18 cellular contexts compared by ENCODE assay signal in the genomic region with DNA sequence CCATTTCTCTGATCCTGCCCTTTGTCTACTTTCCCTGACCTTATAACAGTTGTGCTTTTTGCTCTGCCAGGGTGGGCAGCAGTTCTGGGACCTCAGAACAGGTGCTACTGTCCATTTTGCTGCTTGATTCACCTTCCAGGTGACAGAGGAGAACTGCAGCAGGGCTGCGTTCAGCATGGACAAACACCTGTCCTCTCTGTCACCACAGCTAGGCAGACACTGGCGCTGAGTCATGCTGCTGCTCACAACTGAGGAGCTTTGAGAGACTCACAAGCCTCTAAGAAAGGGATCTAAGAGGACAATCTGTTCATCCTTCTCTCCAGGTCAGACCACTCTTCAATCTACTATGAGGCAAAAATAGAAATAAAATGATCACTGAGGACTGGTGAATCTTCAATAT.
DNase-seq lines count a peak whose midpoint lies in the region; ATAC-seq and TF ChIP-seq lines count a peak whose summit lies in the region.
"Had no signal": no experiment of that assay in that cellular context is flagged by ENCODE, and none has a peak within 500 bp of the region (broad histone marks: within the 10 kb centered on the region; RNA-seq: fewer than 3 reads in every experiment).

No MANE protein-coding gene starts in this region.

- peaks cover 0 to 27% (median 7%) of the 10 kb centered on the region in 9 donors for H3K9me3 Mint-ChIP-seq in naive thymus-derived CD8-positive, alpha-beta T cell
- H3K9me3 Mint-ChIP-seq: stimulated activated memory B cell treated with anti-CD40 and anti-IgM and Interleukin-4, amounts not matched to agents 10 μg/mL and 1 μg/mL and 100 μg/mL, for 72 hours had no signal

- no peak overlapping the region for H3K27ac Mint-ChIP-seq in naive thymus-derived CD8-positive, alpha-beta T cell
- H3K27ac Mint-ChIP-seq: activated naive CD4-positive, alpha-beta T cell treated with anti-CD3 and anti-CD28 coated beads, Interleukin-2, amount 50 U/mL, for 24 hours; stimulated activated memory B cell treated with anti-CD40 and anti-IgM and Interleukin-4, amounts not matched to agents 10 μg/mL and 1 μg/mL and 100 μg/mL, for 72 hours had no signal

- POLR2A ChIA-PET in naive thymus-derived CD8-positive, alpha-beta T cell (lab: Charles Lee) = no interaction called here

- H3K27me3 Mint-ChIP-seq in naive thymus-derived CD8-positive, alpha-beta T cell = peaks cover 0 to 3% (median 0%) of the 10 kb centered on the region in 5 donors
- H3K27me3 Mint-ChIP-seq: activated naive CD4-positive, alpha-beta T cell treated with anti-CD3 and anti-CD28 coated beads, Interleukin-2, amount 50 U/mL, for 24 hours; stimulated activated memory B cell treated with anti-CD40 and anti-IgM and Interleukin-4, amounts not matched to agents 10 μg/mL and 1 μg/mL and 100 μg/mL, for 72 hours had no signal

- H3K4me1 Mint-ChIP-seq in naive thymus-derived CD8-positive, alpha-beta T cell = no peaks in the 10 kb centered on the region
- H3K4me1 Mint-ChIP-seq: activated naive CD4-positive, alpha-beta T cell treated with anti-CD3 and anti-CD28 coated beads, Interleukin-2, amount 50 U/mL, for 24 hours; stimulated activated memory B cell treated with anti-CD40 and anti-IgM and Interleukin-4, amounts not matched to agents 10 μg/mL and 1 μg/mL and 100 μg/mL, for 72 hours had no signal

- in situ Hi-C loops in Caki2 (cut with HindIII; ENCODE audit: low pct_unique_long_range_greater_than_20kb, low sequenced_read_pairs) = no loop called here

- no peak for TF ChIP-seq CTCF in omental fat pad (IDR thresholded peaks at IDR 0.05)

- H3K36me3 Mint-ChIP-seq in naive thymus-derived CD8-positive, alpha-beta T cell = no peaks in the 10 kb centered on the region
- H3K36me3 Mint-ChIP-seq: activated naive CD4-positive, alpha-beta T cell treated with anti-CD3 and anti-CD28 coated beads, Interleukin-2, amount 50 U/mL, for 24 hours; stimulated activated memory B cell treated with anti-CD40 and anti-IgM and Interleukin-4, amounts not matched to agents 10 μg/mL and 1 μg/mL and 100 μg/mL, for 72 hours had no signal

- ATAC-seq in omental fat pad (ENCODE audit: low FRiP score) (no peak), GM18909 (IDR thresholded peaks at IDR 0.05; ENCODE audit: poor library complexity, unreplicated experiment) (no peak)
- ATAC-seq in naive thymus-derived CD8-positive, alpha-beta T cell = no peak
- ATAC-seq: right lobe of liver; stimulated activated memory B cell treated with anti-CD40 and anti-IgM and Interleukin-4, amounts not matched to agents 10 μg/mL and 1 μg/mL and 100 μg/mL, for 72 hours had no signal

- H3K4me3 Mint-ChIP-seq in naive thymus-derived CD8-positive, alpha-beta T cell = no peak overlapping the region
- H3K4me3 Mint-ChIP-seq: activated naive CD4-positive, alpha-beta T cell treated with anti-CD3 and anti-CD28 coated beads, Interleukin-2, amount 50 U/mL, for 24 hours; stimulated activated memory B cell treated with anti-CD40 and anti-IgM and Interleukin-4, amounts not matched to agents 10 μg/mL and 1 μg/mL and 100 μg/mL, for 72 hours had no signal

- peak; percentile 45 for DNase-seq in Caki2 (ENCODE audit: low read depth)
- peak; percentile 42 for DNase-seq in NCI-H1417 treated with DMSO at 0.1 percent for 48 hours (lab: John Stamatoyannopoulos, UW)
- peak; percentile 66 to 82 for DNase-seq in SHP77 (lab: John Stamatoyannopoulos, UW)
- DNase-seq in islet precursor cell = peak; percentile 84
- DNase-seq in omental fat pad (ENCODE audit: low spot score) = no peak
- no peak for DNase-seq in DMS 273 treated with DMSO at 0.1 percent for 48 hours (lab: John Stamatoyannopoulos, UW)
- no peak for DNase-seq in naive thymus-derived CD8-positive, alpha-beta T cell
- DNase-seq: activated CD4-positive, CD25-positive, alpha-beta regulatory T cell treated with anti-CD3 and anti-CD28 coated beads, Interleukin-2, amount 50 U/mL, for 72 hours; activated T-cell treated with anti-CD3 and anti-CD28 coated beads, Interleukin-2, amount 50 U/mL, for 48 hours; cerebellar nuclear complex; effector memory CD4-positive, alpha-beta T cell; NCI-H446 treated with DMSO at 0.1 percent for 48 hours; OCI-M1; right lobe of liver; T-helper 9 cell had no signal

Comparison
In these comparisons a context has a peak if more than half of its experiments do, and no peak if none do; other contexts are left out.
1. DNase-seq: peak in Caki2 (single experiment), NCI-H1417 treated with DMSO at 0.1 percent for 48 hours (single experiment), SHP77 (2 of 2) and islet precursor cell (single experiment); none in omental fat pad (single experiment), DMS 273 treated with DMSO at 0.1 percent for 48 hours (single experiment) and naive thymus-derived CD8-positive, alpha-beta T cell (0 of 10).